ENCODE assay signal across 9 cellular contexts in genomic region chr19:50639121-50640112, GRCh38. TPM values are rescaled to one million over a fixed set of nuclear protein-coding genes. Genes with fewer than 3 reads are reported as not detected.
DNase-seq lines count a peak whose midpoint lies in the region; ATAC-seq and TF ChIP-seq lines count a peak whose summit lies in the region.
"Had no signal": no experiment of that assay in that cellular context is flagged by ENCODE, and none has a peak within 500 bp of the region (broad histone marks: within the 10 kb centered on the region; RNA-seq: fewer than 3 reads in every experiment).

SYT3 (minus strand) TSS chr19:50639881; CDS start chr19:50637411, 2,470 bp downstream.

- peaks cover 12% of the 10 kb centered on the region for H3K4me1 ChIP-seq in CD8-positive, alpha-beta T cell (ENCODE audit: insufficient read depth, low read length)
- no peaks in the 10 kb centered on the region for H3K4me1 ChIP-seq in neural progenitor cell
- no peaks in the 10 kb centered on the region for H3K4me1 ChIP-seq in aorta (ENCODE audit: control insufficient read depth in 1 of 2, insufficient read depth in 2 of 2, low read length in 2 of 2)

- H2AFZ ChIP-seq in neural progenitor cell (replicated peaks) = peak within 1 kb of the TSS; percentile 99

- no peak within 1 kb of the TSS for H3K27ac Mint-ChIP-seq in CD8-positive, alpha-beta T cell
- H3K27ac Mint-ChIP-seq in neural progenitor cell = no peak within 1 kb of the TSS

- peaks cover 2% of the 10 kb centered on the region for H3K36me3 Mint-ChIP-seq in CD8-positive, alpha-beta T cell
- no peaks in the 10 kb centered on the region for H3K36me3 Mint-ChIP-seq in neural progenitor cell

- peak in 6 of 7 experiments; percentile 8 to 57 (median 40) for DNase-seq in CD8-positive, alpha-beta T cell
- no peak for DNase-seq in LNCaP clone FGC (ENCODE audit: low read depth)
- DNase-seq in activated CD8-positive, alpha-beta memory T cell treated with anti-CD3 and anti-CD28 coated beads, Interleukin-2, amount 50 U/mL, for 4 hours = peak; percentile 56
- DNase-seq in foreskin fibroblast = peak; percentile 24 to 64
- peak; percentile 87 for DNase-seq in neural progenitor cell (ENCODE audit: low spot score)
- DNase-seq in aorta = peak in 1 of 2 donors; percentile 82

- no peak for TF ChIP-seq CTCF in CD8-positive, alpha-beta T cell (IDR thresholded peaks at IDR 0.05)
- no peak for TF ChIP-seq CTCF in LNCaP clone FGC (IDR thresholded peaks at IDR 0.05; ENCODE audit: control insufficient read depth, extremely low read depth, insufficient read depth)
- TF ChIP-seq CTCF in foreskin fibroblast (IDR thresholded peaks at IDR 0.05; ENCODE audit: low read depth, low read length) = no peak
- no peak for TF ChIP-seq CTCF in neural progenitor cell (IDR thresholded peaks at IDR 0.05)

- H3K4me2 ChIP-seq in neural progenitor cell = peak within 1 kb of the TSS; percentile 99

- H3K27me3 Mint-ChIP-seq in CD8-positive, alpha-beta T cell (ENCODE audit: low read depth) = peaks cover 50% of the 10 kb centered on the region
- H3K27me3 Mint-ChIP-seq in neural progenitor cell (ENCODE audit: insufficient read depth, low read depth) = peaks cover 15% of the 10 kb centered on the region

- H3K4me1 Mint-ChIP-seq in CD8-positive, alpha-beta T cell (ENCODE audit: low read depth) = peaks cover 7% of the 10 kb centered on the region
- peaks cover 13% of the 10 kb centered on the region for H3K4me1 Mint-ChIP-seq in neural progenitor cell

- POLR2A ChIA-PET in CD8-positive, alpha-beta T cell (lab: Charles Lee) = no interaction called here

- peaks cover 5% of the 10 kb centered on the region for H3K9me3 Mint-ChIP-seq in CD8-positive, alpha-beta T cell
- peaks cover 16% of the 10 kb centered on the region for H3K9me3 Mint-ChIP-seq in neural progenitor cell

- CTCF ChIA-PET in CD8-positive, alpha-beta T cell (lab: Charles Lee) = no interaction called here

- peaks cover 4% of the 10 kb centered on the region for H3F3A ChIP-seq in neural progenitor cell (ENCODE audit: low read depth)

- 3% methylated on average over 48 to 76 of the region's 76 CpGs for WGBS in aorta, 2 donors

- H4K20me1 ChIP-seq in neural progenitor cell (ENCODE audit: low read depth) = no peaks in the 10 kb centered on the region

- H3K27ac ChIP-seq in CD8-positive, alpha-beta T cell (ENCODE audit: low read depth, low read length) = no peak within 1 kb of the TSS
- H3K27ac ChIP-seq in neural progenitor cell (no peak within 1 kb of the TSS), aorta (ENCODE audit: low read depth in 1 of 2, low read length in 2 of 2) (no peak within 1 kb of the TSS)

- H3K4me3 Mint-ChIP-seq in CD8-positive, alpha-beta T cell = peak within 1 kb of the TSS; percentile 81
- H3K4me3 Mint-ChIP-seq in neural progenitor cell = peak within 1 kb of the TSS; percentile 91

- H3K9ac ChIP-seq in neural progenitor cell = no peak within 1 kb of the TSS

- H3K9me3 ChIP-seq in CD8-positive, alpha-beta T cell (ENCODE audit: low read length) = peaks cover under 1% of the 10 kb centered on the region
- no peaks in the 10 kb centered on the region for H3K9me3 ChIP-seq in neural progenitor cell (ENCODE audit: low read depth)
- peaks cover 7% of the 10 kb centered on the region for H3K9me3 ChIP-seq in aorta (ENCODE audit: control insufficient read depth, low read length)

- H3K4me3 ChIP-seq in CD8-positive, alpha-beta T cell (ENCODE audit: low read depth, low read length) = peak within 1 kb of the TSS; percentile 77
- H3K4me3 ChIP-seq in LNCaP clone FGC (ENCODE audit: low read depth, low read length) = peak within 1 kb of the TSS; percentile 44
- H3K4me3 ChIP-seq in foreskin fibroblast (ENCODE audit: low read depth in 1 of 2, low read length in 2 of 2) = peak within 1 kb of the TSS; percentile 37 to 38
- peak within 1 kb of the TSS; percentile 89 for H3K4me3 ChIP-seq in neural progenitor cell
- H3K4me3 ChIP-seq in aorta (ENCODE audit: low read length in 2 of 2) = no peak within 1 kb of the TSS
- H3K4me3 ChIP-seq: lung had no signal

- no peaks in the 10 kb centered on the region for H3K36me3 ChIP-seq in CD8-positive, alpha-beta T cell (ENCODE audit: insufficient read depth, low read length)
- H3K36me3 ChIP-seq in neural progenitor cell (no peaks in the 10 kb centered on the region), aorta (ENCODE audit: control insufficient read depth in 1 of 2, insufficient read depth in 2 of 2, low read length in 1 of 2) (no peaks in the 10 kb centered on the region)

- intact Hi-C loops in CD8-positive, alpha-beta T cell (cut with DNase I, micrococcal nuclease) = no loop called here
- intact Hi-C loops in aorta (cut with DNase I) = no loop called here

- peak; percentile 89 for ATAC-seq in CD8-positive, alpha-beta T cell
- peak; percentile 57 for ATAC-seq in aorta (ENCODE audit: low FRiP score)
- no peak for ATAC-seq in GM18870 (IDR thresholded peaks at IDR 0.05; ENCODE audit: unreplicated experiment)
- ATAC-seq in HG03378 (IDR thresholded peaks at IDR 0.05; ENCODE audit: unreplicated experiment) = no peak

- no peaks in the 10 kb centered on the region for H3K79me2 ChIP-seq in neural progenitor cell (ENCODE audit: low read depth)

- H3K27me3 ChIP-seq in CD8-positive, alpha-beta T cell (ENCODE audit: insufficient read depth, low read length) = peaks cover 4% of the 10 kb centered on the region
- H3K27me3 ChIP-seq in neural progenitor cell (peaks cover 71% of the 10 kb centered on the region), aorta (ENCODE audit: control insufficient read depth in 1 of 2, insufficient read depth in 2 of 2, low read length in 1 of 2) (peaks cover 0 to 1% of the 10 kb centered on the region in 2 donors)

RNA-seq across cellular contexts. Expression of gene SYT3, which starts in this region (rescaled TPM):
- total RNA-seq in CD8-positive, alpha-beta T cell = under 1 TPM in 1 of 2 experiments, not detected in 1; 0.28 TPM
- total RNA-seq in neural progenitor cell (ENCODE audit: low replicate concordance) (0.41 and 1.1 TPM in 2 replicates), aorta (under 1 TPM; 0.45 to 0.55 TPM)
- polyA plus RNA-seq in aorta = not detected

Comparison
In these comparisons a context has a peak if more than half of its experiments do, and no peak if none do; other contexts are left out.
1. Peak in DNase-seq, ATAC-seq and H3K4me3 ChIP-seq in CD8-positive, alpha-beta T cell; RNA of the gene not detected or under 1 TPM.
2. Peak in ATAC-seq in aorta; RNA of the gene not detected or under 1 TPM.
3. H3K4me3 ChIP-seq: peak in LNCaP clone FGC (single experiment), foreskin fibroblast (2 of 2) and neural progenitor cell (single experiment); none in aorta (0 of 2).